Comparison of ENCODE assay signal across 8 cellular contexts in the genomic region with DNA sequence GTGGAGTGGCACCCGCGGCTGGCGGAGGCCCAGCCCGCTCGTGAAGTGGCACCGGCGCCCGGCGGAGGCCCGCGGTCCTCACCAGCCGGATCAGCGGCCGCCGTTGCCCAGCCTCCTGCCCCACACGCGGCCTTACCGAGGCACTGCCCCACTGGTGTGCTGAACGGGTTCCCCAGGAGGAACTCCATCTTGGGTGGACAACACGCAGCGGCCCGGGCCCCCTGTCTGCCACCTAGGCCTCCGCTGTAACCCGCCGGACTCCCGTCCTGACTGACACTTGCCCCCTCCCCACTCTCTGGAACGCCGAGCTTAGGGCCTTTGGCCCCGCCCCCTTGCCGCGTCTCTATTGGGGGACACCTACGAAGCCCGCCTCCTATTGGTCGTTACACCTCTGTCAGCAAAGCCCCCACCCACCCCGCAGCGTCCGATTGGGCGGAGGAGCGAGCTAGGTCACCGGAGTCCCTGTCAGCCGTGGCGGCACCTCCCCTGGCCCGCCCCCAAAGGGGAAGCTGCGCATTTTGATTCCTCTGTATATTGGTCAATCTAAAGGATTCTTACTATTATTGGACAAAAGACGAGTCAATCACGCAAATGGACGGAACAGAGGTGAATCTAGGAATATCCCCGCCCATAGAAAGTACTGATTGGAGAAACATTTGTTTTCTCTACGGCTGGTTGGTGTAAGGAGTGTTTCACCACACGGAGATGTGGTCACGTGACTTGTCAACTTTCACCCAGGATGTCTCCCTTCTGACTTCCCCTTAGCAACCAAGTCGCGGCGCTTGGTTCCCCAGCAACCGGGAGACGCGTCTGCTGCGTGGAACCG. TPM values are rescaled to one million over a fixed set of nuclear protein-coding genes. Genes with fewer than 3 reads are reported as not detected.
DNase-seq lines count a peak whose midpoint lies in the region; ATAC-seq and TF ChIP-seq lines count a peak whose summit lies in the region.

A gene with protein sequence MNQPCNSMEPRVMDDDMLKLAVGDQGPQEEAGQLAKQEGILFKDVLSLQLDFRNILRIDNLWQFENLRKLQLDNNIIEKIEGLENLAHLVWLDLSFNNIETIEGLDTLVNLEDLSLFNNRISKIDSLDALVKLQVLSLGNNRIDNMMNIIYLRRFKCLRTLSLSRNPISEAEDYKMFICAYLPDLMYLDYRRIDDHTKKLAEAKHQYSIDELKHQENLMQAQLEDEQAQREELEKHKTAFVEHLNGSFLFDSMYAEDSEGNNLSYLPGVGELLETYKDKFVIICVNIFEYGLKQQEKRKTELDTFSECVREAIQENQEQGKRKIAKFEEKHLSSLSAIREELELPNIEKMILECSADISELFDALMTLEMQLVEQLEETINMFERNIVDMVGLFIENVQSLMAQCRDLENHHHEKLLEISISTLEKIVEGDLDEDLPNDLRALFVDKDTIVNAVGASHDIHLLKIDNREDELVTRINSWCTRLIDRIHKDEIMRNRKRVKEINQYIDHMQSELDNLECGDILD (plus strand): TSS at position 737 of the 826 bp plus-strand sequence. CDS start 4,737 bp downstream, outside the sequence.
A gene (minus strand): TSS at position 275 of the 826 bp plus-strand sequence. CDS start 87 bp downstream, at position 188.

- peak within 1 kb of the TSS; percentile 69 for H3K27ac ChIP-seq in temporal lobe (ENCODE audit: low read depth, low read length)

- peak; percentile 99 for DNase-seq in GM10266 (ENCODE audit: extremely low spot score)
- DNase-seq in NCI-H1092 treated with DMSO at 0.1 percent for 48 hours (lab: John Stamatoyannopoulos, UW), result peak; percentile 99
- DNase-seq in glomerular visceral epithelial cell (ENCODE audit: extremely low spot score), result peak; percentile 100
- DNase-seq in occipital lobe (lab: John Stamatoyannopoulos, UW), result peak; percentile 100

- H3K9me3 Mint-ChIP-seq in activated naive CD8-positive, alpha-beta T cell (ENCODE audit: low read depth), result no peaks in the 10 kb centered on the region

- peak; percentile 90 for ATAC-seq in HG02623 (IDR thresholded peaks at IDR 0.05; ENCODE audit: unreplicated experiment)
- ATAC-seq in SK-N-SH treated with all-trans-retinoic acid at 6 μM for 48 hours, result peak; percentile 95

- H3K4me1 Mint-ChIP-seq in activated naive CD8-positive, alpha-beta T cell (ENCODE audit: low read depth), result peaks cover 43% of the 10 kb centered on the region

- H3K36me3 Mint-ChIP-seq in activated naive CD8-positive, alpha-beta T cell, result no peaks in the 10 kb centered on the region

- H3K4me3 Mint-ChIP-seq in activated naive CD8-positive, alpha-beta T cell, result peak within 1 kb of the TSS; percentile 94

- TF ChIP-seq CTCF in GM10266 (IDR thresholded peaks at IDR 0.05; ENCODE audit: control insufficient read depth, insufficient read depth, low read depth, missing control alignments), result no peak

- peak within 1 kb of the TSS; percentile 90 for H3K27ac Mint-ChIP-seq in activated naive CD8-positive, alpha-beta T cell

- H3K27me3 Mint-ChIP-seq in activated naive CD8-positive, alpha-beta T cell, result no peaks in the 10 kb centered on the region

TF ChIP-seq in SK-N-SH treated with all-trans-retinoic acid at 6 μM for 48 hours, 23 proteins besides CTCF, POLR2A, EP300 and RAD21:
- TF ChIP-seq TCF4 (CRISPR knock-in tag; IDR thresholded peaks at IDR 0.05; ENCODE audit: borderline replicate concordance), result no peak
- TF ChIP-seq TOX (CRISPR knock-in tag; IDR thresholded peaks at IDR 0.05; ENCODE audit: borderline replicate concordance), result no peak
- TF ChIP-seq PPARA (CRISPR knock-in tag; IDR thresholded peaks at IDR 0.05; ENCODE audit: borderline replicate concordance), result no peak

RNA-seq across cellular contexts. Expression of the first gene that starts in this region (rescaled TPM):
- total RNA-seq in occipital lobe, result 2.0 TPM
- total RNA-seq in temporal lobe, result 1.2 TPM

RNA-seq across cellular contexts. Expression of the second gene that starts in this region (rescaled TPM):
- 17.8 TPM for total RNA-seq in occipital lobe
- 20.2 TPM for total RNA-seq in temporal lobe

Comparison
In these comparisons a context has a peak if more than half of its experiments do, and no peak if none do; other contexts are left out.
1. Peak in every context shown above with its lines: DNase-seq, ATAC-seq and H3K27ac ChIP-seq.